In the genomic region with DNA sequence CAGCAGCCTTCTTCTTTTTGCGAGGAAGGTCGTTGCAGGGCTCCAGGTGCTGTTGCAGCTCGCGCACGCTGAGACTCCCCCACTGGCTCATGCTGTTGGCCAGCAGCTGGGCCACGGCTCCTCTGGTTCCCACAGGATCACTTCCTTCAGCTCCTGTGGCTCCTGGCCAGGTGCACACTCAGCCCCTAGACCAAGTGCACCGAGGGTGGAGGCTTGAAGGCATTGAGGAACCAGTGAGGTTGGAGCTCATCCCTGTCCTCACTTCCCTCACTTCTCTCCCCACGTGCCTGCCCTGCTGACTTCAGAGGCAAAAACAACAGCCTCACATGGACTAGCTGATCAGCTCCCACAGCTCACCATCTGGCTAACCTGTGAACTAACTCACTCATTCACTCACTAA, we compare ENCODE assay signal across 25 cellular contexts. TPM values are rescaled to one million over a fixed set of nuclear protein-coding genes. Genes with fewer than 3 reads are reported as not detected.
DNase-seq lines count a peak whose midpoint lies in the region; ATAC-seq, FAIRE-seq and TF ChIP-seq lines count a peak whose summit lies in the region.
"Had no signal": no experiment of that assay in that cellular context is flagged by ENCODE, and none has a peak within 500 bp of the region (broad histone marks: within the 10 kb centered on the region; RNA-seq: fewer than 3 reads in every experiment).

No MANE protein-coding gene starts in this region.

- H3K23ac ChIP-seq in neuronal stem cell (ENCODE audit: low read depth, low read length, poor library complexity), result peak overlapping the region; percentile 3

- no peak overlapping the region for H3K4me3 Mint-ChIP-seq in HFFc6
- no peak overlapping the region for H3K4me3 Mint-ChIP-seq in stimulated activated naive B cell treated with anti-CD40 and anti-IgM and Interleukin-4, amounts not matched to agents 10 μg/mL and 1 μg/mL and 100 μg/mL, for 72 hours
- H3K4me3 Mint-ChIP-seq: activated T-cell treated with anti-CD3 and anti-CD28 coated beads, Interleukin-2, amount 50 U/mL, for 24 hours; CD8-positive, alpha-beta T cell; dendritic cell treated with granulocyte-macrophage colony-stimulating factor and Interleukin-4, amounts not matched to agents 40 ng/mL and 50 ng/mL, for 4 days; natural killer cell had no signal

- H4K91ac ChIP-seq in neuronal stem cell (ENCODE audit: low read depth, low read length, poor library complexity), result no peak overlapping the region

- H2AFZ ChIP-seq in neuronal stem cell (ENCODE audit: low read length), result no peak overlapping the region

- H4K8ac ChIP-seq in neuronal stem cell (ENCODE audit: low read depth, low read length), result no peak overlapping the region

- H3K18ac ChIP-seq in neuronal stem cell (ENCODE audit: low read length), result peak overlapping the region; percentile 83

- H3K9me3 Mint-ChIP-seq in HFFc6, result no peaks in the 10 kb centered on the region
- no peaks in the 10 kb centered on the region for H3K9me3 Mint-ChIP-seq in stimulated activated naive B cell treated with anti-CD40 and anti-IgM and Interleukin-4, amounts not matched to agents 10 μg/mL and 1 μg/mL and 100 μg/mL, for 72 hours
- H3K9me3 Mint-ChIP-seq: activated T-cell treated with anti-CD3 and anti-CD28 coated beads, Interleukin-2, amount 50 U/mL, for 24 hours; CD8-positive, alpha-beta T cell; dendritic cell treated with granulocyte-macrophage colony-stimulating factor and Interleukin-4, amounts not matched to agents 40 ng/mL and 50 ng/mL, for 4 days; natural killer cell had no signal

- H3K36me3 ChIP-seq in heart left ventricle, result no peaks in the 10 kb centered on the region
- no peaks in the 10 kb centered on the region for H3K36me3 ChIP-seq in right atrium auricular region
- H3K36me3 ChIP-seq in adrenal gland (replicated peaks in 1 of 2), result no peaks in the 10 kb centered on the region
- no peaks in the 10 kb centered on the region for H3K36me3 ChIP-seq in neuronal stem cell (replicated peaks in 1 of 2; ENCODE audit: control insufficient read depth in 2 of 2, insufficient read depth in 2 of 2, low read length in 2 of 2)
- H3K36me3 ChIP-seq: uterus had no signal

- peak in 4 of 5 donors; percentile 29 to 64 (median 45) for DNase-seq in heart left ventricle
- no peak for DNase-seq in right atrium auricular region (ENCODE audit: low spot score)
- DNase-seq in adrenal gland, result peak in 4 of 7 donors; percentile 13 to 30 (median 21)
- no peak for DNase-seq in neuronal stem cell (ENCODE audit: low spot score)
- no peak for DNase-seq in HFFc6
- DNase-seq in stimulated activated naive B cell treated with anti-CD40 and anti-IgM and Interleukin-4, amounts not matched to agents 10 μg/mL and 1 μg/mL and 100 μg/mL, for 72 hours, result no peak
- no peak for DNase-seq in H54 (ENCODE audit: insufficient read length, low spot score)
- DNase-seq: activated CD8-positive, alpha-beta memory T cell treated with anti-CD3 and anti-CD28 coated beads for 24 hours; activated naive CD4-positive, alpha-beta T cell; activated T-cell treated with anti-CD3 and anti-CD28 coated beads, Interleukin-2, amount 50 U/mL, for 24 hours; CD8-positive, alpha-beta T cell; DMS79 treated with DMSO at 0.1 percent for 48 hours; natural killer cell; NCI-H1092 treated with DMSO at 0.1 percent for 48 hours; NCI-H2081 treated with DMSO at 0.1 percent for 48 hours; NCI-H524; uterus had no signal

- no peak for FAIRE-seq in H54 (lab: Jason Lieb, UNC)
- FAIRE-seq: bronchial epithelial cell, endometrium, GM12891, GM19239, TTC549 had no signal

- intact Hi-C loops in heart left ventricle (cut with DNase I), result no loop called here
- intact Hi-C loops in adrenal gland (cut with DNase I), result no loop called here

- peaks cover 27% of the 10 kb centered on the region for H3K27me3 Mint-ChIP-seq in HFFc6 (ENCODE audit: insufficient read depth)
- H3K27me3 Mint-ChIP-seq in stimulated activated naive B cell treated with anti-CD40 and anti-IgM and Interleukin-4, amounts not matched to agents 10 μg/mL and 1 μg/mL and 100 μg/mL, for 72 hours, result peaks cover 2 to 13% of the 10 kb centered on the region in 2 donors

- TF ChIP-seq POLR2A in heart left ventricle (IDR thresholded peaks at IDR 0.05), result no peak
- no peak for TF ChIP-seq POLR2A in adrenal gland (IDR thresholded peaks at IDR 0.05)
- TF ChIP-seq POLR2A in H54 (IDR thresholded peaks at IDR 0.05; ENCODE audit: low read depth, low read length), result no peak

- no peak overlapping the region for H3K4ac ChIP-seq in neuronal stem cell (ENCODE audit: low read length)

- no peak overlapping the region for H3K14ac ChIP-seq in neuronal stem cell (ENCODE audit: low read length)

- no peak overlapping the region for H3K27ac ChIP-seq in heart left ventricle
- H3K27ac ChIP-seq in right atrium auricular region, result no peak overlapping the region
- H3K27ac ChIP-seq in adrenal gland, result no peak overlapping the region
- no peak overlapping the region for H3K27ac ChIP-seq in neuronal stem cell (replicated peaks; ENCODE audit: low read length)
- H3K27ac ChIP-seq: uterus had no signal

- H3K9me3 ChIP-seq in heart left ventricle (no peaks in the 10 kb centered on the region), right atrium auricular region (no peaks in the 10 kb centered on the region), adrenal gland (replicated peaks in 1 of 3) (no peaks in the 10 kb centered on the region), neuronal stem cell (replicated peaks in 1 of 2; ENCODE audit: control insufficient read depth in 2 of 2, insufficient read depth in 1 of 2, low read depth in 1 of 2, low read length in 2 of 2) (no peaks in the 10 kb centered on the region)
- H3K9me3 ChIP-seq: uterus had no signal

- no peak overlapping the region for H3K27ac Mint-ChIP-seq in HFFc6
- H3K27ac Mint-ChIP-seq in stimulated activated naive B cell treated with anti-CD40 and anti-IgM and Interleukin-4, amounts not matched to agents 10 μg/mL and 1 μg/mL and 100 μg/mL, for 72 hours, result no peak overlapping the region
- H3K27ac Mint-ChIP-seq: activated T-cell treated with anti-CD3 and anti-CD28 coated beads, Interleukin-2, amount 50 U/mL, for 24 hours; CD8-positive, alpha-beta T cell; dendritic cell treated with granulocyte-macrophage colony-stimulating factor and Interleukin-4, amounts not matched to agents 40 ng/mL and 50 ng/mL, for 4 days; natural killer cell had no signal

- no peak overlapping the region for H3K9ac ChIP-seq in neuronal stem cell (ENCODE audit: low read depth, low read length, poor library complexity)

- 52 to 72% (median 58%) methylated on average over 8 of the region's 8 CpGs for WGBS in heart left ventricle, 4 donors
- 55 to 61% (median 57%) methylated on average over 6 to 8 of the region's 8 CpGs for WGBS in adrenal gland, 4 donors
- no CpG with 5 or more reads among the region's 8 CpGs for WGBS in neuronal stem cell (ENCODE audit: extremely low coverage in 2 of 2, insufficient read length in 2 of 2, insufficient replicate concordance in 1 of 2), 2 donors

- H2BK15ac ChIP-seq in neuronal stem cell (ENCODE audit: low read length), result no peak overlapping the region

- no peak overlapping the region for H3K4me3 ChIP-seq in heart left ventricle
- no peak overlapping the region for H3K4me3 ChIP-seq in right atrium auricular region
- H3K4me3 ChIP-seq in adrenal gland, result no peak overlapping the region
- no peak overlapping the region for H3K4me3 ChIP-seq in neuronal stem cell (ENCODE audit: low read length in 2 of 2)
- H3K4me3 ChIP-seq: uterus had no signal

- H3K79me1 ChIP-seq in neuronal stem cell (ENCODE audit: low read depth, low read length), result no peaks in the 10 kb centered on the region

- H3K27me3 ChIP-seq in heart left ventricle (no peaks in the 10 kb centered on the region), right atrium auricular region (no peaks in the 10 kb centered on the region), adrenal gland (no peaks in the 10 kb centered on the region), neuronal stem cell (ENCODE audit: control insufficient read depth in 3 of 3, insufficient read depth in 3 of 3, low read depth in 1 of 3, low read length in 3 of 3) (peaks cover 0 to 30% (median 0%) of the 10 kb centered on the region in 3 experiments)
- H3K27me3 ChIP-seq: uterus had no signal

- H3K4me1 ChIP-seq in heart left ventricle (peaks cover 0 to 67% (median 12%) of the 10 kb centered on the region in 12 donors), right atrium auricular region (peaks cover 0 to 21% of the 10 kb centered on the region in 2 donors), adrenal gland (replicated peaks in 1 of 2) (peaks cover 0 to 12% of the 10 kb centered on the region in 2 donors), neuronal stem cell (ENCODE audit: control insufficient read depth in 2 of 2, insufficient read depth in 1 of 2, low read depth in 1 of 2, low read length in 2 of 2) (no peaks in the 10 kb centered on the region)
- H3K4me1 ChIP-seq: uterus had no signal

- TF ChIP-seq CTCF in heart left ventricle (IDR thresholded peaks at IDR 0.05), result no peak
- no peak for TF ChIP-seq CTCF in right atrium auricular region (IDR thresholded peaks at IDR 0.05)
- no peak for TF ChIP-seq CTCF in adrenal gland (IDR thresholded peaks at IDR 0.05)
- no peak for TF ChIP-seq CTCF in HFFc6 (IDR thresholded peaks at IDR 0.05)

- H2BK12ac ChIP-seq in neuronal stem cell (ENCODE audit: low read length), result no peak overlapping the region

- peak in 2 of 4 donors; percentile 27 to 36 for ATAC-seq in heart left ventricle
- ATAC-seq in stimulated activated naive B cell treated with anti-CD40 and anti-IgM and Interleukin-4, amounts not matched to agents 10 μg/mL and 1 μg/mL and 100 μg/mL, for 72 hours (replicated peaks), result no peak
- no peak for ATAC-seq in HG02840 (IDR thresholded peaks at IDR 0.05; ENCODE audit: low FRiP score, unreplicated experiment)
- ATAC-seq: CD8-positive, alpha-beta T cell; natural killer cell had no signal

- no peak overlapping the region for H2AK5ac ChIP-seq in neuronal stem cell (ENCODE audit: low read depth, low read length)

- H3K36me3 Mint-ChIP-seq in HFFc6 (ENCODE audit: low read depth), result no peaks in the 10 kb centered on the region
- no peaks in the 10 kb centered on the region for H3K36me3 Mint-ChIP-seq in stimulated activated naive B cell treated with anti-CD40 and anti-IgM and Interleukin-4, amounts not matched to agents 10 μg/mL and 1 μg/mL and 100 μg/mL, for 72 hours
- H3K36me3 Mint-ChIP-seq: CD8-positive, alpha-beta T cell; natural killer cell had no signal

- H3K4me2 ChIP-seq in neuronal stem cell (ENCODE audit: insufficient read depth, low read length, poor library complexity, severe bottlenecking), result no peak overlapping the region

- H3K4me1 Mint-ChIP-seq in HFFc6 (ENCODE audit: low read depth), result peaks cover 10% of the 10 kb centered on the region
- H3K4me1 Mint-ChIP-seq in stimulated activated naive B cell treated with anti-CD40 and anti-IgM and Interleukin-4, amounts not matched to agents 10 μg/mL and 1 μg/mL and 100 μg/mL, for 72 hours, result peaks cover 15 to 28% of the 10 kb centered on the region in 2 donors

- no peak overlapping the region for H2BK120ac ChIP-seq in neuronal stem cell (ENCODE audit: low read depth, low read length)

- no peak overlapping the region for H2BK5ac ChIP-seq in neuronal stem cell (ENCODE audit: low read length)

RNA-seq across cellular contexts. Expression of a gene that starts 46.2 kb away (rescaled TPM):
- total RNA-seq in heart left ventricle, result 100 to 1,000 TPM in 1 of 9 donors, 10 to 100 TPM in 8; 28.3 to 115 (median 59.4) TPM
- 10 to 100 TPM in 1 of 2 donors, 1 to 10 TPM in 1; 7.3 to 28.1 TPM for polyA plus RNA-seq in heart left ventricle
- total RNA-seq in right atrium auricular region, result 10 to 100 TPM; 32.8 to 49.8 TPM
- under 1 TPM in 6 of 8 donors, not detected in 2; 0.14 to 0.78 (median 0.36) TPM for total RNA-seq in adrenal gland
- polyA plus RNA-seq in adrenal gland, result under 1 TPM; 0.13 to 0.54 (median 0.24) TPM
- polyA plus RNA-seq in neuronal stem cell (2013, experiment 1 of 2), result 0.06 TPM
- polyA plus RNA-seq in neuronal stem cell (2013, experiment 2 of 2), result 0.03 TPM
- under 1 TPM in 1 of 6 experiments, not detected in 5; 0.07 TPM for total RNA-seq in HFFc6 (2021; fragmentation: NEBNext Ultra II Directional; extraction: Animal tissue kit (Norgen Biotek cat#: 25700))
- total RNA-seq: fibroblast of lung had no signal
- polyA plus RNA-seq: fibroblast of lung had no signal

Comparison
In these comparisons a context has a peak if more than half of its experiments do, and no peak if none do; other contexts are left out.
1. DNase-seq: peak in heart left ventricle (4 of 5) and adrenal gland (4 of 7); none in right atrium auricular region (single experiment), neuronal stem cell (single experiment), HFFc6 (single experiment), stimulated activated naive B cell treated with anti-CD40 and anti-IgM and Interleukin-4, amounts not matched to agents 10 μg/mL and 1 μg/mL and 100 μg/mL, for 72 hours (single experiment) and H54 (single experiment).
2. RNA of a gene that starts 46.2 kb away (total RNA-seq): 28.3 to 115 TPM in heart left ventricle and 32.8 to 49.8 TPM in right atrium auricular region; 0.14 to 0.78 TPM in adrenal gland and 0.07 TPM in HFFc6; every median in the first group is over 10 times any median in the second.